In the genomic region with DNA sequence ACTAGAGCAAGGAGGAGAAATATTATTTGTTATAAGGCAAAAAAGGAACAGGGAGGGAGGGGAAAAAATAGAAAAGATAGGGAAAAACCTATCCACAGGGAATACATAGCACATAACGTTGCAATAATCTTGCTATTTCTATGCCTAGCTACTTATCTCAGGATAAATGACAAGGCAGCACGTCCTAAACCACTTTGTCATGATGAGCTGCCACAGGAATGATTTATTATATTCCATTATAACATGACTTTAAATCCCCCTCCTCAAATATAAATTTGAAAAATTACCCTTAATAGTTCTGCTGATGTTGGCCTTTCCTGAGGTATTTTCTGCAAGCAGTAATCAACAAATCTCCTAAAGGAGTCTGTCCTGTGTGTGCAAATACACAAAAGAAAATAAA, we compare ENCODE assay signal across 17 cellular contexts.
DNase-seq lines count a peak whose midpoint lies in the region; ATAC-seq and TF ChIP-seq lines count a peak whose summit lies in the region.
"Had no signal": no experiment of that assay in that cellular context is flagged by ENCODE, and none has a peak within 500 bp of the region (broad histone marks: within the 10 kb centered on the region; RNA-seq: fewer than 3 reads in every experiment).

No MANE protein-coding gene starts in this region.

- no peak for TF ChIP-seq RAD21 in neural cell (conservative IDR thresholded peaks at IDR 0.05)

- H3K27ac ChIP-seq in neural cell (ENCODE audit: low read length): peak overlapping the region; percentile 77
- H3K27ac ChIP-seq: 22Rv1; A549; BLaER1 treated with 17β-estradiol and CSF1 and Interleukin-3, amounts not matched to agents 10 nM and 100 nM; C4-2B had no signal

- no peak for ATAC-seq in GM19467 (IDR thresholded peaks at IDR 0.05; ENCODE audit: unreplicated experiment)
- ATAC-seq: A549; CD8-positive, alpha-beta T cell had no signal

- H3K9me3 ChIP-seq in neural cell (ENCODE audit: low read length): no peaks in the 10 kb centered on the region
- H3K9me3 ChIP-seq: A549; BLaER1 treated with 17β-estradiol and CSF1 and Interleukin-3, amounts not matched to agents 10 nM and 100 nM; Caco-2 had no signal

- H3K4me2 ChIP-seq in neural cell (ENCODE audit: low read length): peak overlapping the region; percentile 50
- H3K4me2 ChIP-seq: A549; BLaER1 treated with 17β-estradiol and CSF1 and Interleukin-3, amounts not matched to agents 10 nM and 100 nM had no signal

- TF ChIP-seq EP300 in neural cell (conservative IDR thresholded peaks at IDR 0.05; ENCODE audit: poor library complexity, severe bottlenecking): peak; percentile 88

- H3K4me3 ChIP-seq in neural cell (ENCODE audit: low read length): peak overlapping the region; percentile 7
- H3K4me3 ChIP-seq: A549; BLaER1 treated with 17β-estradiol and CSF1 and Interleukin-3, amounts not matched to agents 10 nM and 100 nM had no signal

- DNase-seq in NCI-H82 (lab: John Stamatoyannopoulos, UW) (peak; percentile 14), NCI-H82 treated with DMSO at 0.1 percent for 48 hours (lab: John Stamatoyannopoulos, UW; ENCODE audit: unreplicated experiment) (no peak), NCI-H2227 treated with DMSO at 0.1 percent for 48 hours (lab: John Stamatoyannopoulos, UW) (peak; percentile 57), HT-29 (ENCODE audit: low spot score) (no peak)
- DNase-seq: AML-193; Caco-2; Calu3; CD4-positive, alpha-beta T cell; CD8-positive, alpha-beta T cell; DMS79 treated with DMSO at 0.1 percent for 48 hours; GF-D8 had no signal

- H3K79me2 ChIP-seq in neural cell (replicated peaks; ENCODE audit: insufficient read depth, low read length): no peaks in the 10 kb centered on the region

- no peak overlapping the region for H3K9ac ChIP-seq in neural cell (ENCODE audit: low read length)
- H3K9ac ChIP-seq: BLaER1 treated with 17β-estradiol and CSF1 and Interleukin-3, amounts not matched to agents 10 nM and 100 nM had no signal

- no peak for TF ChIP-seq CTCF in neural cell (IDR thresholded peaks at IDR 0.05; ENCODE audit: poor library complexity, severe bottlenecking)

- H4K20me1 ChIP-seq in neural cell (ENCODE audit: insufficient read depth): no peaks in the 10 kb centered on the region
- H4K20me1 ChIP-seq: BLaER1 treated with 17β-estradiol and CSF1 and Interleukin-3, amounts not matched to agents 10 nM and 100 nM had no signal

- peaks cover 4% of the 10 kb centered on the region for H3F3A ChIP-seq in neural cell (ENCODE audit: insufficient read depth, low read length, poor library complexity, severe bottlenecking)

- no peak overlapping the region for H2AFZ ChIP-seq in neural cell (ENCODE audit: low read depth, low read length)

- H3K27me3 ChIP-seq in neural cell (ENCODE audit: insufficient read depth, low read depth, low read length): no peaks in the 10 kb centered on the region
- H3K27me3 ChIP-seq: BLaER1 treated with 17β-estradiol and CSF1 and Interleukin-3, amounts not matched to agents 10 nM and 100 nM had no signal

- H3K9me2 ChIP-seq in neural cell (ENCODE audit: insufficient read depth, low read length): no peaks in the 10 kb centered on the region

- no peaks in the 10 kb centered on the region for H3K36me3 ChIP-seq in neural cell (ENCODE audit: insufficient read depth, low read length)

TF ChIP-seq in neural cell, 6 proteins besides CTCF, POLR2A, EP300 and RAD21:
- peak; percentile 87 for TF ChIP-seq POLR2AphosphoS5 (IDR thresholded peaks at IDR 0.05)
- TF ChIP-seq EZH2 (IDR thresholded peaks at IDR 0.05; ENCODE audit: borderline replicate concordance, insufficient read depth, low read length, poor library complexity, severe bottlenecking): no peak
- TF ChIP-seq MXI1 (conservative IDR thresholded peaks at IDR 0.05; ENCODE audit: poor library complexity, severe bottlenecking): no peak
- TF ChIP-seq, protein P1, sequence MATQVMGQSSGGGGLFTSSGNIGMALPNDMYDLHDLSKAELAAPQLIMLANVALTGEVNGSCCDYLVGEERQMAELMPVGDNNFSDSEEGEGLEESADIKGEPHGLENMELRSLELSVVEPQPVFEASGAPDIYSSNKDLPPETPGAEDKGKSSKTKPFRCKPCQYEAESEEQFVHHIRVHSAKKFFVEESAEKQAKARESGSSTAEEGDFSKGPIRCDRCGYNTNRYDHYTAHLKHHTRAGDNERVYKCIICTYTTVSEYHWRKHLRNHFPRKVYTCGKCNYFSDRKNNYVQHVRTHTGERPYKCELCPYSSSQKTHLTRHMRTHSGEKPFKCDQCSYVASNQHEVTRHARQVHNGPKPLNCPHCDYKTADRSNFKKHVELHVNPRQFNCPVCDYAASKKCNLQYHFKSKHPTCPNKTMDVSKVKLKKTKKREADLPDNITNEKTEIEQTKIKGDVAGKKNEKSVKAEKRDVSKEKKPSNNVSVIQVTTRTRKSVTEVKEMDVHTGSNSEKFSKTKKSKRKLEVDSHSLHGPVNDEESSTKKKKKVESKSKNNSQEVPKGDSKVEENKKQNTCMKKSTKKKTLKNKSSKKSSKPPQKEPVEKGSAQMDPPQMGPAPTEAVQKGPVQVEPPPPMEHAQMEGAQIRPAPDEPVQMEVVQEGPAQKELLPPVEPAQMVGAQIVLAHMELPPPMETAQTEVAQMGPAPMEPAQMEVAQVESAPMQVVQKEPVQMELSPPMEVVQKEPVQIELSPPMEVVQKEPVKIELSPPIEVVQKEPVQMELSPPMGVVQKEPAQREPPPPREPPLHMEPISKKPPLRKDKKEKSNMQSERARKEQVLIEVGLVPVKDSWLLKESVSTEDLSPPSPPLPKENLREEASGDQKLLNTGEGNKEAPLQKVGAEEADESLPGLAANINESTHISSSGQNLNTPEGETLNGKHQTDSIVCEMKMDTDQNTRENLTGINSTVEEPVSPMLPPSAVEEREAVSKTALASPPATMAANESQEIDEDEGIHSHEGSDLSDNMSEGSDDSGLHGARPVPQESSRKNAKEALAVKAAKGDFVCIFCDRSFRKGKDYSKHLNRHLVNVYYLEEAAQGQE (IDR thresholded peaks at IDR 0.05; ENCODE audit: borderline replicate concordance): peak; percentile 69
- no peak for TF ChIP-seq SMC3 (conservative IDR thresholded peaks at IDR 0.05; ENCODE audit: poor library complexity)

Comparison
In these comparisons a context has a peak if more than half of its experiments do, and no peak if none do; other contexts are left out.
1. DNase-seq: peak in NCI-H82 (single experiment) and NCI-H2227 treated with DMSO at 0.1 percent for 48 hours (single experiment); none in NCI-H82 treated with DMSO at 0.1 percent for 48 hours (single experiment) and HT-29 (single experiment).